21 cellular contexts compared by ENCODE assay signal in genomic region chr18:48119204-48119603, GRCh38.
"Had no signal": no experiment of that assay in that cellular context is flagged by ENCODE, and none has a peak within 500 bp of the region (broad histone marks: within the 10 kb centered on the region; RNA-seq: fewer than 3 reads in every experiment).

No MANE protein-coding gene starts in this region.

- H3K4me1 Mint-ChIP-seq: naive thymus-derived CD8-positive, alpha-beta T cell had no signal

- H3K4me3 ChIP-seq: body of pancreas, esophagus squamous epithelium, right lobe of liver, skin epidermis, uterus had no signal

- H3K27ac ChIP-seq: body of pancreas, right lobe of liver, uterus had no signal

- H3K4me3 Mint-ChIP-seq: activated naive CD8-positive, alpha-beta T cell; naive thymus-derived CD8-positive, alpha-beta T cell; stimulated activated effector memory CD8-positive, alpha-beta T cell treated with anti-CD3 and anti-CD28 coated beads, Interleukin-12 subunit alpha, Interleukin-12 subunit beta, amount 100 ng/mL, for 72 hours; stimulated activated naive CD8-positive, alpha-beta T cell treated with anti-CD3 and anti-CD28 coated beads, Interleukin-15, Interleukin-2, amounts not matched to agents 100 ng/mL and 50 ng/mL, for 24 hours; type B pancreatic cell had no signal

- H3K9me3 ChIP-seq: body of pancreas, esophagus squamous epithelium, right lobe of liver, uterus had no signal

- H3K36me3 ChIP-seq: right lobe of liver, uterus had no signal

- H3K36me3 Mint-ChIP-seq: activated naive CD8-positive, alpha-beta T cell; naive thymus-derived CD8-positive, alpha-beta T cell; stimulated activated effector memory CD8-positive, alpha-beta T cell treated with anti-CD3 and anti-CD28 coated beads, Interleukin-12 subunit alpha, Interleukin-12 subunit beta, amount 100 ng/mL, for 72 hours; type B pancreatic cell had no signal

- H3K27me3 Mint-ChIP-seq: activated naive CD8-positive, alpha-beta T cell; stimulated activated naive CD8-positive, alpha-beta T cell treated with anti-CD3 and anti-CD28 coated beads, Interleukin-15, Interleukin-2, amounts not matched to agents 100 ng/mL and 50 ng/mL, for 24 hours; type B pancreatic cell had no signal

- ATAC-seq: body of pancreas; left ventricle myocardium superior; naive thymus-derived CD8-positive, alpha-beta T cell; right lobe of liver; stimulated activated effector memory CD8-positive, alpha-beta T cell treated with anti-CD3 and anti-CD28 coated beads, Interleukin-12 subunit alpha, Interleukin-12 subunit beta, amount 100 ng/mL, for 72 hours had no signal

- H3K9me3 Mint-ChIP-seq: naive thymus-derived CD8-positive, alpha-beta T cell; stimulated activated effector memory CD8-positive, alpha-beta T cell treated with anti-CD3 and anti-CD28 coated beads, Interleukin-12 subunit alpha, Interleukin-12 subunit beta, amount 100 ng/mL, for 72 hours; stimulated activated naive CD8-positive, alpha-beta T cell treated with anti-CD3 and anti-CD28 coated beads, Interleukin-15, Interleukin-2, amounts not matched to agents 100 ng/mL and 50 ng/mL, for 24 hours; type B pancreatic cell had no signal

- H3K4me1 ChIP-seq: body of pancreas, right lobe of liver had no signal

- H3K27me3 ChIP-seq: body of pancreas, esophagus squamous epithelium, right lobe of liver, uterus had no signal

- H3K27ac Mint-ChIP-seq: activated naive CD8-positive, alpha-beta T cell; naive thymus-derived CD8-positive, alpha-beta T cell; stimulated activated effector memory CD8-positive, alpha-beta T cell treated with anti-CD3 and anti-CD28 coated beads, Interleukin-12 subunit alpha, Interleukin-12 subunit beta, amount 100 ng/mL, for 72 hours; stimulated activated naive CD8-positive, alpha-beta T cell treated with anti-CD3 and anti-CD28 coated beads, Interleukin-15, Interleukin-2, amounts not matched to agents 100 ng/mL and 50 ng/mL, for 24 hours; type B pancreatic cell had no signal

- DNase-seq: activated CD4-positive, alpha-beta T cell treated with anti-CD3 and anti-CD28 coated beads for 48 hours; activated CD4-positive, alpha-beta T cell treated with anti-CD3 and anti-CD28 coated beads, Interleukin-2, amount 50 U/mL, for 48 hours; activated CD8-positive, alpha-beta memory T cell treated with anti-CD3 and anti-CD28 coated beads for 24 hours; activated effector memory CD4-positive, alpha-beta T cell treated with Interleukin-2 at 50 U/mL for 16 hours; activated naive CD4-positive, alpha-beta T cell treated with Interleukin-2 at 50 U/mL for 16 hours; aorta; body of pancreas; esophagus squamous epithelium; glutamatergic neuron; left cardiac atrium; left ventricle myocardium superior; naive thymus-derived CD8-positive, alpha-beta T cell; posterior cingulate gyrus; right lobe of liver; stimulated activated CD4-positive, alpha-beta T cell treated with anti-CD3 and anti-CD28 coated beads, Interleukin-4, amount 100 ng/mL, for 24 hours; uterus had no signal
